In genomic region chr16:20302389-20302788, GRCh38 we compare ENCODE assay signal across 30 cellular contexts. TPM values are rescaled to one million over a fixed set of nuclear protein-coding genes. Genes with fewer than 3 reads are reported as not detected.
"Had no signal": no experiment of that assay in that cellular context is flagged by ENCODE, and none has a peak within 500 bp of the region (broad histone marks: within the 10 kb centered on the region; RNA-seq: fewer than 3 reads in every experiment).

No MANE protein-coding gene starts in this region.

- H3K27me3 ChIP-seq: testis, thyroid gland, tibial artery, tibial nerve, transverse colon, upper lobe of left lung, upper lobe of right lung, uterus, vagina had no signal

- H3K27ac ChIP-seq: stomach, suprapubic skin, testis, thoracic aorta, thyroid gland, tibial artery, tibial nerve, transverse colon, upper lobe of left lung, upper lobe of right lung, uterus, vagina had no signal

- H3K36me3 ChIP-seq: stomach, suprapubic skin, thoracic aorta, thyroid gland, tibial artery, tibial nerve, transverse colon, upper lobe of left lung, upper lobe of right lung, uterus, vagina had no signal

- H3K4me1 ChIP-seq: suprapubic skin, testis, thyroid gland, tibial artery, tibial nerve, transverse colon, upper lobe of left lung, upper lobe of right lung, uterus, vagina had no signal

- H3K4me3 ChIP-seq: stomach, suprapubic skin, testis, thoracic aorta, thyroid gland, tibial artery, tibial nerve, transverse colon, upper lobe of left lung, upper lobe of right lung, uterus, vagina had no signal

- ATAC-seq: stimulated activated effector memory CD8-positive, alpha-beta T cell treated with anti-CD3 and anti-CD28 coated beads, Interleukin-12 subunit alpha, Interleukin-12 subunit beta, amount 100 ng/mL, for 72 hours; stimulated activated memory B cell treated with anti-CD40 and anti-IgM and Interleukin-4, amounts not matched to agents 10 μg/mL and 1 μg/mL and 100 μg/mL, for 72 hours; stimulated activated naive B cell treated with anti-CD40 and anti-IgM and Interleukin-4, amounts not matched to agents 10 μg/mL and 1 μg/mL and 100 μg/mL, for 72 hours; stimulated activated naive CD8-positive, alpha-beta T cell treated with anti-CD3 and anti-CD28 coated beads, Interleukin-15, amount 100 ng/mL, for 72 hours; stimulated activated naive CD8-positive, alpha-beta T cell treated with anti-CD3 and anti-CD28 coated beads, Interleukin-15, Interleukin-2, amounts not matched to agents 100 U/mL and 50 U/mL, for 24 hours; upper lobe of right lung had no signal

- FAIRE-seq: urothelium cell line had no signal

- H3K9me3 ChIP-seq: stomach, suprapubic skin, testis, thoracic aorta, thyroid gland, tibial artery, tibial nerve, transverse colon, upper lobe of left lung, upper lobe of right lung, uterus, vagina had no signal

- DNase-seq: stimulated activated CD4-positive, alpha-beta T cell treated with anti-CD3 and anti-CD28 coated beads, Interleukin-2, amount 100 ng/mL, for 48 hours; stimulated activated CD4-positive, alpha-beta T cell treated with anti-CD3 and anti-CD28 coated beads, Interleukin-4, amount 100 ng/mL, for 1 hour; stimulated activated CD4-positive, alpha-beta T cell treated with anti-CD3 and anti-CD28 coated beads, Interleukin-4, amount 100 ng/mL, for 24 hours; stimulated activated CD4-positive, alpha-beta T cell treated with anti-CD3 and anti-CD28 coated beads, Interleukin-4, amount 100 ng/mL, for 4 hours; stimulated activated CD8-positive, alpha-beta memory T cell treated with anti-CD3 and anti-CD28 coated beads, Interleukin-4, amount 100 ng/mL, for 48 hours; stimulated activated naive B cell treated with anti-CD40 and anti-IgM and Interleukin-4, amounts not matched to agents 10 μg/mL and 1 μg/mL and 100 μg/mL, for 72 hours; stimulated activated naive CD4-positive, alpha-beta T cell; stimulated activated naive CD4-positive, alpha-beta T cell treated with Interleukin-2 at 50 U/mL for 16 hours; stimulated activated naive CD8-positive, alpha-beta T cell treated with anti-CD3 and anti-CD28 coated beads, Interleukin-15, amount 100 ng/mL, for 72 hours; stimulated activated naive CD8-positive, alpha-beta T cell treated with anti-CD3 and anti-CD28 coated beads, Interleukin-15, Interleukin-2, amounts not matched to agents 100 U/mL and 50 U/mL, for 24 hours; stomach; substantia nigra; testis; thyroid gland; tibial artery; transverse colon; upper lobe of left lung; upper lobe of right lung; uterus had no signal

RNA-seq across cellular contexts. Expression of gene GP2, which starts 24.9 kb away (rescaled TPM):
- total RNA-seq: subcutaneous adipose tissue, temporal lobe, upper lobe of right lung, uterus, vagina had no signal

RNA-seq across cellular contexts. Expression of gene UMOD, which starts 50.1 kb away (rescaled TPM):
- total RNA-seq: subcutaneous adipose tissue, suprapubic skin, temporal lobe, thoracic aorta, thyroid gland, tibial nerve, transverse colon, upper lobe of left lung, upper lobe of right lung, ureter, urinary bladder, uterus, vagina had no signal
- polyA plus RNA-seq: urinary bladder had no signal
